8 cellular contexts compared by ENCODE assay signal in genomic region chr15:76150508-76150907, GRCh38.
A peak's percentile ranks its signal among the peaks of the same experiment; 100 is the strongest.
DNase-seq lines count a peak whose midpoint lies in the region; ATAC-seq, FAIRE-seq and TF ChIP-seq lines count a peak whose summit lies in the region.

No MANE protein-coding gene starts in this region.

- intact Hi-C loops in spleen (cut with DNase I; ENCODE audit: low total_unique reads) = no loop called here

- H3K9me3 ChIP-seq in lung (ENCODE audit: control insufficient read depth in 2 of 2, insufficient read depth in 1 of 2, low read length in 1 of 2) = no peaks in the 10 kb centered on the region
- H3K9me3 ChIP-seq in spleen = no peaks in the 10 kb centered on the region

- H3K4me3 ChIP-seq in lung = no peak overlapping the region
- H3K4me3 ChIP-seq in spleen = peak overlapping the region in 2 of 8 donors; percentile 3 to 25

- TF ChIP-seq CTCF in lung (IDR thresholded peaks at IDR 0.05; ENCODE audit: control extremely low read depth, extremely low read depth) = no peak
- TF ChIP-seq CTCF in spleen (IDR thresholded peaks at IDR 0.05 in 8 of 11, conservative IDR thresholded peaks at IDR 0.05 in 3 of 11) = no peak

- 19 to 23% methylated on average over 7 of the region's 7 CpGs for WGBS in lung, 2 donors
- 10 to 23% (median 17%) methylated on average over 7 of the region's 7 CpGs for WGBS in spleen, 5 donors

- FAIRE-seq in GM12891 (lab: Jason Lieb, UNC) = peak; percentile 31

- H3K4me1 ChIP-seq in lung (ENCODE audit: control insufficient read depth in 2 of 2, insufficient read depth in 2 of 2, low read length in 2 of 2) (peaks cover 0 to 11% of the 10 kb centered on the region in 2 donors), spleen (peaks cover 4 to 21% (median 19%) of the 10 kb centered on the region in 6 donors)

- H3K27ac ChIP-seq in lung (ENCODE audit: low read depth in 1 of 2, low read length in 1 of 2) (peak overlapping the region in 1 of 2 donors; percentile 44), spleen (peak overlapping the region in 4 of 8 donors; percentile 1 to 32 (median 12))

- DNase-seq in GM12891 (ENCODE audit: insufficient read length, low spot score) (no peak), RPMI8226 (peak; percentile 70), lung (ENCODE audit: low spot score) (no peak), NCI-H1092 (lab: John Stamatoyannopoulos, UW) (no peak), AG08395 (ENCODE audit: low spot score) (no peak), spleen (no peak)

- H3K36me3 ChIP-seq in lung (ENCODE audit: control insufficient read depth in 2 of 2, insufficient read depth in 2 of 2, low read length in 2 of 2) (no peaks in the 10 kb centered on the region), spleen (no peaks in the 10 kb centered on the region)

- TF ChIP-seq POLR2A in GM12891 (IDR thresholded peaks at IDR 0.05; ENCODE audit: low read depth, low read length) = no peak
- no peak for TF ChIP-seq POLR2A in spleen (IDR thresholded peaks at IDR 0.05)

- ATAC-seq in HG02678 (IDR thresholded peaks at IDR 0.05; ENCODE audit: unreplicated experiment) (peak; percentile 5), lung (ENCODE audit: insufficient read depth, low FRiP score) (peak; percentile 28), HG03469 (IDR thresholded peaks at IDR 0.05; ENCODE audit: unreplicated experiment) (no peak)

- H3K27me3 ChIP-seq in lung (ENCODE audit: control insufficient read depth, insufficient read depth) (no peaks in the 10 kb centered on the region), spleen (replicated peaks in 1 of 7) (peaks cover 0 to 15% (median 0%) of the 10 kb centered on the region in 7 donors)

TF ChIP-seq in GM12891, 5 proteins besides CTCF, POLR2A, EP300 and RAD21:
- no peak for TF ChIP-seq SPI1 (IDR thresholded peaks at IDR 0.05; ENCODE audit: low read depth, low read length)
- 0 out of 2 replicates have a peak, but pooled peaks have one; percentile 40 for TF ChIP-seq POLR2AphosphoS5 (IDR thresholded peaks at IDR 0.05; ENCODE audit: low read depth, low read length)
